ENCODE assay signal across 29 cellular contexts in the genomic region with DNA sequence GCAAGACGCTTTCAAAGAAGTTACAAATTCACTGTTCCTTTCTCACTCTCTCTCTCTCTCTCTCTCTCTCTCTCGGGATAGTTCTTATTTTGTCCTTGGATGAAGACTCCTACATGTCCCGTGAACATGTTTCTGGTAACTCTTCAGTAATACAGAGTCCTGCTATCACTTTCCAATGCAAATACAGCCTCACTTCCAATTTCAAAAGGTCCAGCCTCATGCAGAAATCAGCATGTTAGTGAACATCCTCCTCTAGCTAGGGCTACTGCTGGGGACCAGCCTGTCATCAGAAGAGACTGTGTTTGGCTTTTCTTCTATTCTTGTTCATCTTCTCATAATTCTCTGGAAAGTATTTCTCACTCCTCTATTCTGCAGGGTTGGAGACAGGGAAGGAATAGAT.
"Had no signal": no experiment of that assay in that cellular context is flagged by ENCODE, and none has a peak within 500 bp of the region (broad histone marks: within the 10 kb centered on the region; RNA-seq: fewer than 3 reads in every experiment).

No MANE protein-coding gene starts in this region.

- H3K79me2 ChIP-seq: parathyroid adenoma had no signal

- H3K9me3 Mint-ChIP-seq: nephron; neural progenitor cell; stimulated activated naive B cell treated with anti-CD40 and anti-IgM and Interleukin-4, amounts not matched to agents 10 μg/mL and 1 μg/mL and 100 μg/mL, for 72 hours; type B pancreatic cell had no signal

- ATAC-seq: natural killer cell; psoas muscle; right cardiac atrium; right lobe of liver; stimulated activated effector memory CD8-positive, alpha-beta T cell treated with anti-CD3 and anti-CD28 coated beads, Interleukin-12 subunit alpha, Interleukin-12 subunit beta, amount 100 ng/mL, for 72 hours; stimulated activated naive B cell treated with anti-CD40 and anti-IgM and Interleukin-4, amounts not matched to agents 10 μg/mL and 1 μg/mL and 100 μg/mL, for 72 hours; upper lobe of right lung had no signal

- H3K4me1 ChIP-seq: neural progenitor cell, parathyroid adenoma, psoas muscle, right lobe of liver, sigmoid colon, suprapubic skin, testis, tibial artery, transverse colon, upper lobe of right lung, uterus had no signal

- H3K4me1 Mint-ChIP-seq: natural killer cell; nephron; neural progenitor cell; stimulated activated effector memory CD8-positive, alpha-beta T cell treated with anti-CD3 and anti-CD28 coated beads, Interleukin-12 subunit alpha, Interleukin-12 subunit beta, amount 100 ng/mL, for 72 hours; stimulated activated naive B cell treated with anti-CD40 and anti-IgM and Interleukin-4, amounts not matched to agents 10 μg/mL and 1 μg/mL and 100 μg/mL, for 72 hours had no signal

- H3K36me3 ChIP-seq: neural progenitor cell, ovary, right lobe of liver, sigmoid colon, suprapubic skin, tibial artery, transverse colon, upper lobe of right lung, uterus had no signal

- H2AFZ ChIP-seq: neural progenitor cell, parathyroid adenoma had no signal

- H3K27ac Mint-ChIP-seq: natural killer cell; nephron; neural progenitor cell; progenitor cell of endocrine pancreas; stimulated activated effector memory CD8-positive, alpha-beta T cell treated with anti-CD3 and anti-CD28 coated beads, Interleukin-12 subunit alpha, Interleukin-12 subunit beta, amount 100 ng/mL, for 72 hours; stimulated activated naive B cell treated with anti-CD40 and anti-IgM and Interleukin-4, amounts not matched to agents 10 μg/mL and 1 μg/mL and 100 μg/mL, for 72 hours; stimulated activated naive CD8-positive, alpha-beta T cell treated with anti-CD3 and anti-CD28 coated beads, Interleukin-15, Interleukin-2, amounts not matched to agents 100 ng/mL and 50 ng/mL, for 24 hours; type B pancreatic cell had no signal

- DNase-seq: natural killer cell; occipital lobe; ovary; posterior cingulate gyrus; psoas muscle; right cardiac atrium; right lobe of liver; sigmoid colon; small intestine; stimulated activated CD4-positive, alpha-beta T cell treated with anti-CD3 and anti-CD28 coated beads, Interleukin-15, amount 100 ng/mL, for 24 hours; stimulated activated CD4-positive, alpha-beta T cell treated with anti-CD3 and anti-CD28 coated beads, Interleukin-2, amount 100 ng/mL, for 24 hours; stimulated activated CD4-positive, alpha-beta T cell treated with anti-CD3 and anti-CD28 coated beads, Interleukin-2, amount 100 ng/mL, for 48 hours; stimulated activated CD4-positive, alpha-beta T cell treated with anti-CD3 and anti-CD28 coated beads, Interleukin-4, amount 100 ng/mL, for 24 hours; stimulated activated naive B cell treated with anti-CD40 and anti-IgM and Interleukin-4, amounts not matched to agents 10 μg/mL and 1 μg/mL and 100 μg/mL, for 72 hours; stimulated activated naive CD4-positive, alpha-beta T cell treated with Interleukin-2 at 50 U/mL for 16 hours; substantia nigra; testis; tibial artery; transverse colon; upper lobe of right lung; uterus had no signal

- H3K27me3 ChIP-seq: neural progenitor cell, ovary, right lobe of liver, sigmoid colon, suprapubic skin, testis, tibial artery, transverse colon, upper lobe of right lung, uterus had no signal

- H3K27ac ChIP-seq: neural progenitor cell, ovary, parathyroid adenoma, psoas muscle, right lobe of liver, sigmoid colon, suprapubic skin, testis, tibial artery, transverse colon, upper lobe of right lung, uterus had no signal

- H3K27me3 Mint-ChIP-seq: progenitor cell of endocrine pancreas; stimulated activated naive B cell treated with anti-CD40 and anti-IgM and Interleukin-4, amounts not matched to agents 10 μg/mL and 1 μg/mL and 100 μg/mL, for 72 hours; stimulated activated naive CD8-positive, alpha-beta T cell treated with anti-CD3 and anti-CD28 coated beads, Interleukin-15, Interleukin-2, amounts not matched to agents 100 ng/mL and 50 ng/mL, for 24 hours; type B pancreatic cell had no signal

- H3K36me3 Mint-ChIP-seq: natural killer cell; neural progenitor cell; stimulated activated effector memory CD8-positive, alpha-beta T cell treated with anti-CD3 and anti-CD28 coated beads, Interleukin-12 subunit alpha, Interleukin-12 subunit beta, amount 100 ng/mL, for 72 hours; stimulated activated naive B cell treated with anti-CD40 and anti-IgM and Interleukin-4, amounts not matched to agents 10 μg/mL and 1 μg/mL and 100 μg/mL, for 72 hours; type B pancreatic cell had no signal

- H3K4me2 ChIP-seq: neural progenitor cell had no signal

- H3K4me3 Mint-ChIP-seq: natural killer cell; nephron; neural progenitor cell; stimulated activated effector memory CD8-positive, alpha-beta T cell treated with anti-CD3 and anti-CD28 coated beads, Interleukin-12 subunit alpha, Interleukin-12 subunit beta, amount 100 ng/mL, for 72 hours; stimulated activated naive B cell treated with anti-CD40 and anti-IgM and Interleukin-4, amounts not matched to agents 10 μg/mL and 1 μg/mL and 100 μg/mL, for 72 hours; stimulated activated naive CD8-positive, alpha-beta T cell treated with anti-CD3 and anti-CD28 coated beads, Interleukin-15, Interleukin-2, amounts not matched to agents 100 ng/mL and 50 ng/mL, for 24 hours; type B pancreatic cell had no signal

- H3K4me3 ChIP-seq: neural progenitor cell, ovary, psoas muscle, right lobe of liver, sigmoid colon, suprapubic skin, testis, tibial artery, transverse colon, upper lobe of right lung, uterus had no signal
